In genomic region chr19:12828494-12828893, GRCh38 we compare ENCODE assay signal across 1 cellular context.
A peak's percentile ranks its signal among the peaks of the same experiment; 100 is the strongest.
TF ChIP-seq lines count a peak whose summit lies in the region.

No MANE protein-coding gene starts in this region.

TF ChIP-seq in HepG2, 621 proteins besides CTCF, POLR2A, EP300 and RAD21 (continued from another document and continues in another):
- no peak for TF ChIP-seq ZNF770 (CRISPR knock-in tag; IDR thresholded peaks at IDR 0.05)
- no peak for TF ChIP-seq ZNF75D (CRISPR knock-in tag; IDR thresholded peaks at IDR 0.05; ENCODE audit: borderline replicate concordance)
- TF ChIP-seq IKZF1 (IDR thresholded peaks at IDR 0.05) = no peak
- no peak for TF ChIP-seq KAT2B (IDR thresholded peaks at IDR 0.05; ENCODE audit: borderline replicate concordance, low read depth, low read length)
- no peak for TF ChIP-seq U2AF1 (optimal IDR thresholded peaks at IDR 0.05; ENCODE audit: low read depth, low read length)
- no peak for TF ChIP-seq ZNF468 (CRISPR knock-in tag; IDR thresholded peaks at IDR 0.05)
- TF ChIP-seq ZNF674 (CRISPR knock-in tag; IDR thresholded peaks at IDR 0.05; ENCODE audit: low read depth) = no peak
- no peak for TF ChIP-seq FOSL2 (CRISPR knock-in tag; IDR thresholded peaks at IDR 0.05)
- no peak for TF ChIP-seq ZNF891 (CRISPR knock-in tag; IDR thresholded peaks at IDR 0.05)
- TF ChIP-seq ZNF597 (CRISPR knock-in tag; IDR thresholded peaks at IDR 0.05) = no peak
- TF ChIP-seq ZNF484 (CRISPR knock-in tag; IDR thresholded peaks at IDR 0.05; ENCODE audit: borderline replicate concordance, low read depth) = no peak
- peak; percentile 57; the same call in 1 of the 2 replicates for TF ChIP-seq SP5 (CRISPR knock-in tag; IDR thresholded peaks at IDR 0.05; ENCODE audit: borderline replicate concordance, low read depth)
- TF ChIP-seq ZNF280B (CRISPR knock-in tag; IDR thresholded peaks at IDR 0.05; ENCODE audit: borderline replicate concordance) = no peak
- TF ChIP-seq LCORL (IDR thresholded peaks at IDR 0.05) = no peak
- no peak for TF ChIP-seq LCORL (CRISPR knock-in tag; IDR thresholded peaks at IDR 0.05)
- TF ChIP-seq FOXK2 (IDR thresholded peaks at IDR 0.05) = no peak
- peak in 1 of 2 experiments; percentile 31; a peak in 1 of 4 replicates for TF ChIP-seq HMGXB4 (CRISPR knock-in tag; IDR thresholded peaks at IDR 0.05; ENCODE audit: borderline replicate concordance in 1 of 2, low read depth in 1 of 2)
- no peak; the same call in 1 of the 2 replicates for TF ChIP-seq ELF3 (CRISPR knock-in tag; IDR thresholded peaks at IDR 0.05)
- TF ChIP-seq JUN (CRISPR knock-in tag; IDR thresholded peaks at IDR 0.05) = no peak
- TF ChIP-seq SMAD9 (CRISPR knock-in tag; IDR thresholded peaks at IDR 0.05) = no peak
- TF ChIP-seq ZNF777 (CRISPR knock-in tag; IDR thresholded peaks at IDR 0.05) = no peak
- no peak for TF ChIP-seq ATF7-NPFF (CRISPR knock-in tag; IDR thresholded peaks at IDR 0.05; ENCODE audit: low read depth)
- no peak for TF ChIP-seq KLF13 (CRISPR knock-in tag; IDR thresholded peaks at IDR 0.05)
- no peak for TF ChIP-seq ZNF678 (CRISPR knock-in tag; IDR thresholded peaks at IDR 0.05)
- TF ChIP-seq SP1 (IDR thresholded peaks at IDR 0.05) = no peak
- peak; percentile 49 for TF ChIP-seq SP1 (CRISPR knock-in tag; IDR thresholded peaks at IDR 0.05)
- no peak for TF ChIP-seq DMAP1 (CRISPR knock-in tag; IDR thresholded peaks at IDR 0.05)
- TF ChIP-seq SNAI1 (CRISPR knock-in tag; IDR thresholded peaks at IDR 0.05; ENCODE audit: borderline replicate concordance) = no peak
- no peak for TF ChIP-seq ZBTB4 (CRISPR knock-in tag; IDR thresholded peaks at IDR 0.05; ENCODE audit: borderline replicate concordance)
- TF ChIP-seq ZNF512 (CRISPR knock-in tag; IDR thresholded peaks at IDR 0.05) = no peak
- TF ChIP-seq ZBTB43 (CRISPR knock-in tag; conservative IDR thresholded peaks at IDR 0.05) = no peak
- no peak for TF ChIP-seq SMYD3 (CRISPR knock-in tag; IDR thresholded peaks at IDR 0.05)
- TF ChIP-seq GABPB1 (CRISPR knock-in tag; IDR thresholded peaks at IDR 0.05) = no peak; the same call in 1 of the 2 replicates
- no peak for TF ChIP-seq ZFYVE20 (CRISPR knock-in tag; IDR thresholded peaks at IDR 0.05; ENCODE audit: borderline replicate concordance, low read depth)
- TF ChIP-seq ZNF503 (CRISPR knock-in tag; IDR thresholded peaks at IDR 0.05) = no peak
- TF ChIP-seq GFI1 (CRISPR knock-in tag; IDR thresholded peaks at IDR 0.05; ENCODE audit: borderline replicate concordance) = no peak
- no peak for TF ChIP-seq ZNF225 (CRISPR knock-in tag; IDR thresholded peaks at IDR 0.05)
- TF ChIP-seq SPEN (CRISPR knock-in tag; IDR thresholded peaks at IDR 0.05; ENCODE audit: low read depth) = peak; percentile 43; the same call in 1 of the 2 replicates
- TF ChIP-seq ELF1 (CRISPR knock-in tag; IDR thresholded peaks at IDR 0.05) = peak; percentile 19; the same call in 1 of the 2 replicates
- no peak for TF ChIP-seq MAFK (conservative IDR thresholded peaks at IDR 0.05 in 1 of 2, IDR thresholded peaks at IDR 0.05 in 1 of 2; ENCODE audit: low read length in 2 of 2)
- TF ChIP-seq ZNF263 (CRISPR knock-in tag; IDR thresholded peaks at IDR 0.05) = no peak
- no peak for TF ChIP-seq ARNTL (CRISPR knock-in tag; IDR thresholded peaks at IDR 0.05)
- TF ChIP-seq MED1 (CRISPR knock-in tag; IDR thresholded peaks at IDR 0.05) = no peak
- no peak for TF ChIP-seq ZNF879 (CRISPR knock-in tag; IDR thresholded peaks at IDR 0.05)
- TF ChIP-seq PATZ1 (CRISPR knock-in tag; IDR thresholded peaks at IDR 0.05) = peak; percentile 33; the same call in 1 of the 2 replicates
- no peak for TF ChIP-seq NR2F2 (IDR thresholded peaks at IDR 0.05; ENCODE audit: borderline replicate concordance, low read depth)
- TF ChIP-seq ATF5 (CRISPR knock-in tag; IDR thresholded peaks at IDR 0.05; ENCODE audit: low read depth) = no peak
- TF ChIP-seq ZNF253 (CRISPR knock-in tag; IDR thresholded peaks at IDR 0.05; ENCODE audit: borderline replicate concordance) = no peak
- no peak for TF ChIP-seq NONO (IDR thresholded peaks at IDR 0.05)
- 0 out of 2 replicates have a peak, but pooled peaks have one; percentile 33 for TF ChIP-seq NONO (CRISPR knock-in tag; conservative IDR thresholded peaks at IDR 0.05)
- TF ChIP-seq SALL1 (CRISPR knock-in tag; IDR thresholded peaks at IDR 0.05) = peak; percentile 51
